In the genomic region with DNA sequence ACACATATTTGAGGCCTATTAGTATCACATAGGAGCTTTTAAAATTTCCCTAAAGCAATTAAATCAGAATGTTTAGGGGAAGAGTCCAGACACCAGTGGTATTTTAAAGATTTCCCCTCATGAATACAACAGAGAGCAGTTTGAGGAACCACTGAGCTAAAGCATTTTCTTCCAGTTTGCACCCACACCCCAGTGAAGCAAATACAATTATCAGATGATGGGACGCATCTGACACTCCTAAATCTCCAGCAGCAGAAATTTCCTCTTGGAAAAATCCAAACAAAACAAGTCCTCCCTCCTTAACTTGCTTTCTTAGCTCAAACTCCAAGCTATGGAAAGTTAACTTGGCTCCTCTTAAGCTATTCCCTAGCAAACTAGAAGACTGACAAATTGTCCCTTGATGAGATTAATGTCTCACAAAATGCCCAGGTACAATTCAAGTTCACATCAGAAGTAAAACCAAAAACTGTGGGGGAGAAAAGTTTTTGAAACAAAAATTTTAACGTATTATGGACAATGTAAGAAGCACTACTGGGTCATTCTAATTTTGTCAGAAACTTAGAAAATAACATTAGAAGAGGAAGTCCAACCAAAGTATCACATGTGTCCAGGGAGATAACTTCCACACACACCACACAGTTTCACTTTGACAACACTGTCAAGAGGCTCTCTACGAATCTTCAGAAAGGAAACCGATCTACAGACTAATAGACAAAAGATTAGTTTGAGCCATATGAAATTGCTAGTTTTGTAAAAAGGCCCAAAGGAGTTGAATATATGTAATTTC, we compare ENCODE assay signal across 10 cellular contexts.
A peak's percentile ranks its signal among the peaks of the same experiment; 100 is the strongest.
DNase-seq lines count a peak whose midpoint lies in the region; ATAC-seq and TF ChIP-seq lines count a peak whose summit lies in the region.
"Had no signal": no experiment of that assay in that cellular context is flagged by ENCODE, and none has a peak within 500 bp of the region (broad histone marks: within the 10 kb centered on the region; RNA-seq: fewer than 3 reads in every experiment).

No MANE protein-coding gene starts in this region.

- H3K4ac ChIP-seq in mesendoderm (ENCODE audit: low read depth, low read length): no peak overlapping the region

- CTCF ChIA-PET in CD8-positive, alpha-beta memory T cell (lab: Charles Lee): interaction anchor here (1.0 kb wide), 2 partner anchors 35 to 177 kb away, joined by 3 read pairs; no protein-coding TSS in a partner anchor
- CTCF ChIA-PET in CD4-positive, alpha-beta memory T cell (lab: Charles Lee; ENCODE audit: partially characterized antibody): no interaction called here

- no peak overlapping the region for H3K18ac ChIP-seq in mesendoderm (ENCODE audit: low read length)

- POLR2A ChIA-PET in CD8-positive, alpha-beta memory T cell (lab: Charles Lee): no interaction called here
- POLR2A ChIA-PET in CD4-positive, alpha-beta memory T cell (lab: Charles Lee; ENCODE audit: partially characterized antibody): no interaction called here

- TF ChIP-seq CTCF in thyroid gland (IDR thresholded peaks at IDR 0.05): no peak

- H4K8ac ChIP-seq in mesendoderm (ENCODE audit: low read depth, low read length): no peak overlapping the region

- H3K4me3 Mint-ChIP-seq in CD8-positive, alpha-beta memory T cell: no peak overlapping the region
- H3K4me3 Mint-ChIP-seq in CD4-positive, alpha-beta memory T cell: no peak overlapping the region

- intact Hi-C loops in thyroid gland (cut with DNase I): no loop called here
- intact Hi-C loops in CD4-positive, alpha-beta memory T cell (cut with micrococcal nuclease): no loop called here

- H3K9me3 ChIP-seq in CD8-positive, alpha-beta memory T cell (ENCODE audit: low read length): no peaks in the 10 kb centered on the region
- no peaks in the 10 kb centered on the region for H3K9me3 ChIP-seq in thyroid gland
- no peaks in the 10 kb centered on the region for H3K9me3 ChIP-seq in CD4-positive, alpha-beta memory T cell (ENCODE audit: control insufficient read depth in 1 of 2, low read length in 2 of 2)

- WGBS in mesendoderm (ENCODE audit: extremely low coverage, insufficient coverage, low lambda C conversion rate): no CpG with 5 or more reads among the region's 4 CpGs
- 63% methylated on average over 4 of the region's 4 CpGs for WGBS in thyroid gland, 2 donors

- H3K9ac ChIP-seq in mesendoderm (ENCODE audit: low read length): no peak overlapping the region

- no peak overlapping the region for H2AK5ac ChIP-seq in mesendoderm (ENCODE audit: low read length)

- no peak overlapping the region for H3K56ac ChIP-seq in mesendoderm (ENCODE audit: low read length)

- no peaks in the 10 kb centered on the region for H3K36me3 ChIP-seq in CD8-positive, alpha-beta memory T cell (ENCODE audit: insufficient read depth, low read length)
- H3K36me3 ChIP-seq in mesendoderm (ENCODE audit: control insufficient read depth, insufficient read depth, low read length): no peaks in the 10 kb centered on the region
- H3K36me3 ChIP-seq in thyroid gland: no peaks in the 10 kb centered on the region
- H3K36me3 ChIP-seq in CD4-positive, alpha-beta memory T cell (ENCODE audit: insufficient read depth, low read length): no peaks in the 10 kb centered on the region

- peaks cover 5 to 13% (median 11%) of the 10 kb centered on the region in 3 donors for H3K4me1 Mint-ChIP-seq in CD8-positive, alpha-beta memory T cell
- H3K4me1 Mint-ChIP-seq in CD4-positive, alpha-beta memory T cell: peaks cover 4 to 8% (median 7%) of the 10 kb centered on the region in 4 donors

- no peak overlapping the region for H4K5ac ChIP-seq in mesendoderm (ENCODE audit: low read length)

- H2BK5ac ChIP-seq in mesendoderm (ENCODE audit: low read length): no peak overlapping the region

- no peaks in the 10 kb centered on the region for H3K4me1 ChIP-seq in CD8-positive, alpha-beta memory T cell (ENCODE audit: insufficient read depth, low read length)
- H3K4me1 ChIP-seq in mesendoderm (ENCODE audit: control insufficient read depth, low read depth, low read length): no peaks in the 10 kb centered on the region
- no peaks in the 10 kb centered on the region for H3K4me1 ChIP-seq in thyroid gland
- no peaks in the 10 kb centered on the region for H3K4me1 ChIP-seq in CD4-positive, alpha-beta memory T cell (ENCODE audit: insufficient read depth, low read length)

- H3K27me3 Mint-ChIP-seq in CD8-positive, alpha-beta memory T cell: no peaks in the 10 kb centered on the region
- H3K27me3 Mint-ChIP-seq in CD4-positive, alpha-beta memory T cell: no peaks in the 10 kb centered on the region

- no peak overlapping the region for H3K4me2 ChIP-seq in mesendoderm (ENCODE audit: low read length)

- no peaks in the 10 kb centered on the region for H3K79me1 ChIP-seq in mesendoderm (ENCODE audit: low read length)

- no peaks in the 10 kb centered on the region for H3K79me2 ChIP-seq in mesendoderm (ENCODE audit: control insufficient read depth, insufficient read depth, low read length)

- H3K27ac ChIP-seq in CD8-positive, alpha-beta memory T cell (ENCODE audit: low read depth, low read length): peak overlapping the region; percentile 22
- H3K27ac ChIP-seq in mesendoderm (ENCODE audit: low read depth, low read length) (no peak overlapping the region), thyroid gland (no peak overlapping the region)
- no peak overlapping the region for H3K27ac ChIP-seq in CD4-positive, alpha-beta memory T cell (ENCODE audit: low read depth, low read length)
- H3K27ac ChIP-seq: epithelial cell of prostate, SK-N-MC had no signal

- H2BK120ac ChIP-seq in mesendoderm (ENCODE audit: low read depth, low read length): no peak overlapping the region

- no peaks in the 10 kb centered on the region for H3K9me3 Mint-ChIP-seq in CD8-positive, alpha-beta memory T cell
- no peaks in the 10 kb centered on the region for H3K9me3 Mint-ChIP-seq in CD4-positive, alpha-beta memory T cell

- no peak overlapping the region for H2BK15ac ChIP-seq in mesendoderm (replicated peaks; ENCODE audit: low read depth)

- H3K27ac Mint-ChIP-seq in CD8-positive, alpha-beta memory T cell: peak overlapping the region in 4 of 8 donors; percentile 2 to 14 (median 9)
- no peak overlapping the region for H3K27ac Mint-ChIP-seq in CD4-positive, alpha-beta memory T cell

- H3K4me3 ChIP-seq in CD8-positive, alpha-beta memory T cell (ENCODE audit: low read length): no peak overlapping the region
- H3K4me3 ChIP-seq in mesendoderm (ENCODE audit: low read length) (no peak overlapping the region), thyroid gland (replicated peaks in 1 of 3) (no peak overlapping the region)
- H3K4me3 ChIP-seq in CD4-positive, alpha-beta memory T cell (ENCODE audit: low read length in 2 of 2): no peak overlapping the region
- H3K4me3 ChIP-seq: SK-N-MC had no signal

- ATAC-seq in GM21360 (IDR thresholded peaks at IDR 0.05; ENCODE audit: unreplicated experiment): peak; percentile 80
- ATAC-seq in HG03460 (IDR thresholded peaks at IDR 0.05; ENCODE audit: unreplicated experiment): peak; percentile 80

- no peak overlapping the region for H3K23ac ChIP-seq in mesendoderm (ENCODE audit: low read length)

- peaks cover 2 to 14% (median 7%) of the 10 kb centered on the region in 3 donors for H3K36me3 Mint-ChIP-seq in CD8-positive, alpha-beta memory T cell
- peaks cover 5 to 13% of the 10 kb centered on the region in 2 donors for H3K36me3 Mint-ChIP-seq in CD4-positive, alpha-beta memory T cell

- no peak for TF ChIP-seq POLR2A in erythroblast (IDR thresholded peaks at IDR 0.05; ENCODE audit: low read length)
- no peak for TF ChIP-seq POLR2A in thyroid gland (IDR thresholded peaks at IDR 0.05)

- DNase-seq in CD8-positive, alpha-beta memory T cell: no peak
- DNase-seq in erythroblast (lab: John Stamatoyannopoulos, UW) (peak; percentile 65 to 74), mesendoderm (no peak), thyroid gland (no peak), NCI-H1092 treated with DMSO at 0.1 percent for 48 hours (lab: John Stamatoyannopoulos, UW) (no peak)
- no peak for DNase-seq in CD4-positive, alpha-beta memory T cell

- H3K27me3 ChIP-seq in CD8-positive, alpha-beta memory T cell (ENCODE audit: insufficient read depth, low read length, poor library complexity, severe bottlenecking): no peaks in the 10 kb centered on the region
- no peaks in the 10 kb centered on the region for H3K27me3 ChIP-seq in mesendoderm (ENCODE audit: insufficient read depth, low read length, poor library complexity)
- no peaks in the 10 kb centered on the region for H3K27me3 ChIP-seq in thyroid gland
- H3K27me3 ChIP-seq in CD4-positive, alpha-beta memory T cell (ENCODE audit: insufficient read depth, low read length): no peaks in the 10 kb centered on the region

Comparison
In these comparisons a context has a peak if more than half of its experiments do, and no peak if none do; other contexts are left out.
1. DNase-seq: peak in erythroblast (2 of 2); none in CD8-positive, alpha-beta memory T cell (0 of 5), mesendoderm (single experiment), thyroid gland (0 of 2), NCI-H1092 treated with DMSO at 0.1 percent for 48 hours (single experiment) and CD4-positive, alpha-beta memory T cell (0 of 5).